ENCODE assay signal across 20 cellular contexts in the genomic region with DNA sequence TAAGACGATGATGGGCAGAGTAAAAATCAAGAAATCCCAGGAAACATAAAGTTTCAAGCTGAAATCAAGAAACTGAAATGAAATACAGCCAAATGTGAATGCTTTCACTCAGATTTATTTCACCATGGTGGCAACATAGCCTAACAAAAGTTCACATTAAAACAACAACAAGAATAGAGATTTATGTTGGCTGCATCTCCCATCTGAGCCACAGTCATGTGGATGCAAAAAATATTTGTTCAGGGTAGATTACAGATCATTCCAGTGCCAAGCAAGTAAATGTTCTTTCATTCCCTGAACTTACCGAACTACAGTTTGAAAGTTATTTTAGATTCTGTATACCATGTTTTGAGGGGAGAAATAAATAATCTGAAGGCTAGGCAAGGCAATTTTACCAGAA.
"Had no signal": no experiment of that assay in that cellular context is flagged by ENCODE, and none has a peak within 500 bp of the region (broad histone marks: within the 10 kb centered on the region; RNA-seq: fewer than 3 reads in every experiment).

No MANE protein-coding gene starts in this region.

- H3K36me3 ChIP-seq: adrenal gland, esophagus muscularis mucosa, vagina had no signal

- H3K27me3 Mint-ChIP-seq: activated CD8-positive, alpha-beta T cell treated with anti-CD3 and anti-CD28 coated beads for 36 hours; central memory CD8-positive, alpha-beta T cell; dendritic cell treated with granulocyte-macrophage colony-stimulating factor and Interleukin-4, amounts not matched to agents 40 ng/mL and 50 ng/mL, for 4 days; T-cell had no signal

- H3K27ac Mint-ChIP-seq: activated CD8-positive, alpha-beta T cell treated with anti-CD3 and anti-CD28 coated beads for 36 hours; activated naive CD4-positive, alpha-beta T cell treated with anti-CD3 and anti-CD28 coated beads for 36 hours; activated T-helper 2 cell treated with anti-CD3 and anti-CD28 coated beads, Interferon-gamma antibody, Interleukin-2, Interleukin-4, amounts not matched to agents 10 μg/mL and 5 μg/mL and 100 μg/mL, durations not matched to agents 14 hours and 24 hours and 36 hours; brain; dendritic cell treated with granulocyte-macrophage colony-stimulating factor and Interleukin-4, amounts not matched to agents 40 ng/mL and 50 ng/mL, for 4 days; natural killer cell; T-cell had no signal

- H3K4me3 Mint-ChIP-seq: activated CD8-positive, alpha-beta T cell treated with anti-CD3 and anti-CD28 coated beads for 36 hours; activated naive CD4-positive, alpha-beta T cell treated with anti-CD3 and anti-CD28 coated beads for 36 hours; brain; central memory CD8-positive, alpha-beta T cell; dendritic cell treated with granulocyte-macrophage colony-stimulating factor and Interleukin-4, amounts not matched to agents 40 ng/mL and 50 ng/mL, for 4 days; natural killer cell; T-cell had no signal

- H3K4me1 Mint-ChIP-seq: central memory CD8-positive, alpha-beta T cell; natural killer cell; T-cell had no signal

- H3K9me3 ChIP-seq: adrenal gland, vagina had no signal

- H3K36me3 Mint-ChIP-seq: brain, natural killer cell, T-cell had no signal

- H3K4me3 ChIP-seq: adrenal gland, esophagus muscularis mucosa, lung, vagina had no signal

- DNase-seq: activated CD4-positive, alpha-beta T cell treated with anti-CD3 and anti-CD28 coated beads for 48 hours; activated CD4-positive, CD25-positive, alpha-beta regulatory T cell; activated CD8-positive, alpha-beta T cell treated with anti-CD3 and anti-CD28 coated beads for 36 hours; activated naive CD4-positive, alpha-beta T cell treated with anti-CD3 and anti-CD28 coated beads for 36 hours; activated T-cell treated with anti-CD3 and anti-CD28 coated beads, Interleukin-2, amount 50 U/mL, for 1 hour; adrenal gland; effector CD8-positive, alpha-beta T cell; natural killer cell; stimulated activated naive CD8-positive, alpha-beta T cell treated with anti-CD3 and anti-CD28 coated beads, Interleukin-15, Interleukin-2, amounts not matched to agents 100 U/mL and 50 U/mL, for 24 hours; T-cell; trophoblast cell had no signal

- H3K9me3 Mint-ChIP-seq: activated naive CD4-positive, alpha-beta T cell treated with anti-CD3 and anti-CD28 coated beads for 36 hours had no signal

- ATAC-seq: activated CD8-positive, alpha-beta T cell treated with anti-CD3 and anti-CD28 coated beads for 36 hours; left lobe of liver; natural killer cell; SK-N-SH treated with all-trans-retinoic acid at 6 μM for 48 hours; stimulated activated naive CD8-positive, alpha-beta T cell treated with anti-CD3 and anti-CD28 coated beads, Interleukin-15, Interleukin-2, amounts not matched to agents 100 U/mL and 50 U/mL, for 24 hours; T-cell had no signal

- H3K27ac ChIP-seq: adrenal gland, esophagus muscularis mucosa, vagina had no signal

- H3K4me1 ChIP-seq: adrenal gland, esophagus muscularis mucosa, vagina had no signal

- H3K27me3 ChIP-seq: adrenal gland, esophagus muscularis mucosa, vagina had no signal
